ENCODE assay signal across 20 cellular contexts in genomic region chr1:79398501-79398900, GRCh38.
"Had no signal": no experiment of that assay in that cellular context is flagged by ENCODE, and none has a peak within 500 bp of the region (broad histone marks: within the 10 kb centered on the region; RNA-seq: fewer than 3 reads in every experiment).

No MANE protein-coding gene starts in this region.

- H3K27ac ChIP-seq: HL-60, RWPE1 had no signal

- DNase-seq: KBM-7; MV-4-11; NCI-H1048; NCI-H1105; NCI-H1436 treated with DMSO at 0.1 percent for 48 hours; NCI-H187; NCI-H2029; NCI-H2171; NCI-H226; NCI-H446 treated with DMSO at 0.1 percent for 48 hours; NCI-H510A treated with DMSO at 0.1 percent for 48 hours; NCI-H526; NCI-H82; NK-92 treated with Interleukin-12 subunit alpha and Interleukin-12 subunit beta, amount 100 ng/mL, for 24 hours; PC-3; SHP77; T-helper 2 cell had no signal

- ATAC-seq: Panc1 had no signal
